16 cellular contexts compared by ENCODE assay signal in the genomic region with DNA sequence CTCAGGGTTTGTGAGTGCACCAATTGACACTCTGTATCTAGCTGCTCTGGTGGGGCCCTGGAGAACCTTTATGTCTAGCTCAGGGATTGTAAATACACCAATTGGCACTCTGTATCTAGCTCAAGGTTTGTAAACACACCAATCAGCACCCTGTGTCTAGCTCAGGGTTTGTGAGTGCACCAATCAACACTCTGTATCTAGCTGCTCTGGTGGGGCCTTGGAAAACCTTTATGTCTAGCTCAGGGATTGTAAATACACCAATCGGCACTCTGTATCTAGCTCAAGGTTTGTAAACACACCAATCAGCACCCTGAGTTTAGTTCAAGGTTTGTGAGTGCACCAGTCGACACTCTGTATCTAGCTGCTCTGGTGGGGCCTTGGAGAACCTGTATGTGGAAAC. TPM values are rescaled to one million over a fixed set of nuclear protein-coding genes. Genes with fewer than 3 reads are reported as not detected.
"Had no signal": no experiment of that assay in that cellular context is flagged by ENCODE, and none has a peak within 500 bp of the region (broad histone marks: within the 10 kb centered on the region; RNA-seq: fewer than 3 reads in every experiment).

No MANE protein-coding gene starts in this region.

RNA-seq across cellular contexts. Expression of gene KBTBD13, which starts 0.9 kb away (rescaled TPM):
- total RNA-seq: hepatocyte; kidney epithelial cell; lung microvascular endothelial cell; mesenteric fat pad; naive thymus-derived CD4-positive, alpha-beta T cell; natural killer cell treated with Interleukin-12 subunit alpha and Interleukin-12 subunit beta and Interleukin-15 and Interleukin-18, amount 100 ng/mL, for 72 hours; omental fat pad; progenitor cell of endocrine pancreas; sigmoid colon; smooth muscle cell; temporal lobe; tibial nerve had no signal
- polyA plus RNA-seq: naive thymus-derived CD4-positive, alpha-beta T cell had no signal

RNA-seq across cellular contexts. Expression of gene RASL12, which starts 7.8 kb away (rescaled TPM):
- total RNA-seq: lung microvascular endothelial cell; naive thymus-derived CD4-positive, alpha-beta T cell; natural killer cell treated with Interleukin-12 subunit alpha and Interleukin-12 subunit beta and Interleukin-15 and Interleukin-18, amount 100 ng/mL, for 72 hours had no signal
- polyA plus RNA-seq: naive thymus-derived CD4-positive, alpha-beta T cell had no signal

RNA-seq across cellular contexts. Expression of gene SLC51B, which starts 30.4 kb away (rescaled TPM):
- total RNA-seq: kidney epithelial cell; left ventricle myocardium superior; lung microvascular endothelial cell; mesenteric fat pad; myocyte; naive thymus-derived CD4-positive, alpha-beta T cell; natural killer cell treated with Interleukin-12 subunit alpha and Interleukin-12 subunit beta and Interleukin-15 and Interleukin-18, amount 100 ng/mL, for 72 hours; omental fat pad; progenitor cell of endocrine pancreas; sigmoid colon; smooth muscle cell; temporal lobe; ureter; uterus had no signal
- polyA plus RNA-seq: naive thymus-derived CD4-positive, alpha-beta T cell; smooth muscle cell had no signal
